In the genomic region with DNA sequence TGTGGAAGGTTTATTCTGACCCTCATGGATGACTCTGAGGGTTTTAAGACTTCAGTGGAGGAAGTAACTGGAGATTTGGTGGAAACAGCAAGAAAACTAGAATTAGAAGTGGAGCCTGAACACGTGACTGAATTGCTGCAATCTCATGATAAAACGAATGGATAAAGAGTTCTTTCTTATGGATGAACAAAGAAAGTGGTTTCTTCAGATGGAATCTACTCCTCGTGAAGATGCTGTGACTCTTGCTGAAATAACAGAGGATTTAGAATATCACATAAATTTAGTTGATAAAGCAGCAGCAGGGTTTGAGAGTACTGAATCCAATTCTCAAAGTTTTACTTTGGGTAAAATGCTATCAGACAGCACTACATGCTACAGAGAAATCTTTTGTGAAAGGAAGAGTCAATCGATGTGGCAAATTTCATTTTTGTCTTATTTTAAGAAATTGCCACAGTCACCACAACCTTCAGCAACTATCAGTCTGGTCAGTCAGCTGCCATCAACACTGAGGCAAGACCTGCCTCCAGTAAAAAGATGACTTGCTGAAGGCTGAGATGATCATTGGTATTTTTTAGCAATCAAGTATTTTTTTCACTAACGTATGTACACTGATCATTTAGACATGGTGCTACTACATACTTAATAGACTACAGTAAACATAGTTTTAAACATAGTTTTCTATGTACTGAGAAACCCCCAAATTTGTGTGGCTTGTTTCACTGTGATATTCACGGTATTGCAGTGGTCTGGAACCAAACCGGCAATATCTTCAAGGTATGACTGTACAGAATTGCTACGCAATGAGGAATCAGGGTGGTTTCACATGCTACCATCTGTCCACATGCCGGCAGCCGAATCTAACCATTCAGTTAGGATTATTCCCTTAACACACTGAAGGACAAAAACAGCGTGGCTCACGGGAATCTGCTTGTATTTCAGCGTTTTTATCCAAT, we compare ENCODE assay signal across 10 cellular contexts.
DNase-seq lines count a peak whose midpoint lies in the region; ATAC-seq and TF ChIP-seq lines count a peak whose summit lies in the region.
"Had no signal": no experiment of that assay in that cellular context is flagged by ENCODE, and none has a peak within 500 bp of the region (broad histone marks: within the 10 kb centered on the region; RNA-seq: fewer than 3 reads in every experiment).

No MANE protein-coding gene starts in this region.

- no peaks in the 10 kb centered on the region for H3K27me3 Mint-ChIP-seq in activated naive CD4-positive, alpha-beta T cell treated with anti-CD3 and anti-CD28 coated beads, Interleukin-2, amount 10 ng/mL, durations not matched to agents 7 days and 5 days

- H3K9me3 Mint-ChIP-seq in activated naive CD4-positive, alpha-beta T cell treated with anti-CD3 and anti-CD28 coated beads, Interleukin-2, amount 10 ng/mL, durations not matched to agents 7 days and 5 days, result no peaks in the 10 kb centered on the region

- H3K27me3 ChIP-seq in OCI-LY1 (ENCODE audit: insufficient read depth, low read length), result no peaks in the 10 kb centered on the region
- no peaks in the 10 kb centered on the region for H3K27me3 ChIP-seq in PC-3 (ENCODE audit: low read length)

- H3K9me3 ChIP-seq in OCI-LY1 (ENCODE audit: low read length), result peaks cover 7% of the 10 kb centered on the region; the same call in 1 of the 2 replicates
- H3K9me3 ChIP-seq in PC-3 (ENCODE audit: low read length), result no peaks in the 10 kb centered on the region

- peak; percentile 87 for ATAC-seq in GM18508 (IDR thresholded peaks at IDR 0.05; ENCODE audit: insufficient read depth, unreplicated experiment)
- ATAC-seq in GM21367 (IDR thresholded peaks at IDR 0.05; ENCODE audit: unreplicated experiment), result peak; percentile 95
- peak; percentile 91 for ATAC-seq in HG03039 (IDR thresholded peaks at IDR 0.05; ENCODE audit: unreplicated experiment)
- ATAC-seq in PC-3, result no peak

- H3K9ac ChIP-seq in OCI-LY1 (ENCODE audit: low read length), result no peak overlapping the region
- H3K9ac ChIP-seq in PC-3 (ENCODE audit: low read length), result no peak overlapping the region

- POLR2A ChIA-PET in PC-3 (lab: Charles Lee; ENCODE audit: unreplicated experiment), result no interaction called here

- no peak overlapping the region for H3K4me2 ChIP-seq in OCI-LY1 (ENCODE audit: low read length)
- H3K4me2 ChIP-seq in PC-3 (ENCODE audit: low read length), result no peak overlapping the region

- BruUV-seq in PC-3 (replicated peaks; lab: Mats Ljungman, UMichigan), result no TSS peak

- CTCF ChIA-PET in activated naive CD4-positive, alpha-beta T cell treated with anti-CD3 and anti-CD28 coated beads, Interleukin-2, amount 10 ng/mL, durations not matched to agents 7 days and 5 days (lab: Charles Lee), result no interaction called here
- CTCF ChIA-PET in PC-3 (lab: Charles Lee), result no interaction called here

- intact Hi-C loops in PC-3 (cut with micrococcal nuclease), result no loop called here

- H3K27ac ChIP-seq in OCI-LY1 (ENCODE audit: low read depth, low read length, poor library complexity, severe bottlenecking), result no peak overlapping the region
- no peak overlapping the region for H3K27ac ChIP-seq in PC-3 (ENCODE audit: low read length)

- H3K9me2 ChIP-seq in OCI-LY1 (ENCODE audit: low read depth, low read length) (no peaks in the 10 kb centered on the region), PC-3 (replicated peaks; ENCODE audit: low read length) (no peaks in the 10 kb centered on the region)

- H3K4me3 ChIP-seq in OCI-LY1 (ENCODE audit: low read depth, low read length, poor library complexity, severe bottlenecking) (no peak overlapping the region), PC-3 (ENCODE audit: low read length) (no peak overlapping the region)

- H2AFZ ChIP-seq in OCI-LY1 (ENCODE audit: low read length) (0 out of 2 replicates have a peak overlapping the region, but pooled peaks have one; percentile 64), PC-3 (ENCODE audit: low read length) (no peak overlapping the region)

- H3K27ac Mint-ChIP-seq in activated naive CD4-positive, alpha-beta T cell treated with anti-CD3 and anti-CD28 coated beads, Interleukin-2, amount 10 ng/mL, durations not matched to agents 7 days and 5 days, result no peak overlapping the region

- peaks cover 2% of the 10 kb centered on the region for H3K4me1 Mint-ChIP-seq in activated naive CD4-positive, alpha-beta T cell treated with anti-CD3 and anti-CD28 coated beads, Interleukin-2, amount 10 ng/mL, durations not matched to agents 7 days and 5 days

- no peak for DNase-seq in stimulated activated CD4-positive, alpha-beta T cell treated with anti-CD3 and anti-CD28 coated beads, Interleukin-4, amount 100 ng/mL, for 1 hour
- no peak for DNase-seq in activated naive CD4-positive, alpha-beta T cell treated with anti-CD3 and anti-CD28 coated beads, Interleukin-2, amount 10 ng/mL, durations not matched to agents 7 days and 5 days
- no peak for DNase-seq in PC-3
- no peak for DNase-seq in NCI-H1930 (lab: John Stamatoyannopoulos, UW)
- DNase-seq: C1 segment of cervical spinal cord; stimulated activated CD4-positive, alpha-beta T cell treated with anti-CD3 and anti-CD28 coated beads, Interleukin-12 subunit alpha, Interleukin-12 subunit beta, amount 100 ng/mL, for 4 hours had no signal

- TF ChIP-seq CTCF in OCI-LY1 (IDR thresholded peaks at IDR 0.05; ENCODE audit: low read length), result no peak
- no peak for TF ChIP-seq CTCF in PC-3 (conservative IDR thresholded peaks at IDR 0.05; ENCODE audit: low read depth, low read length)

- H3K4me1 ChIP-seq in OCI-LY1 (ENCODE audit: insufficient read depth, low read length, severe bottlenecking), result peaks cover 4% of the 10 kb centered on the region
- no peaks in the 10 kb centered on the region for H3K4me1 ChIP-seq in PC-3 (ENCODE audit: insufficient read depth, low read length)

- H3K79me2 ChIP-seq in OCI-LY1 (ENCODE audit: insufficient read depth, low read length) (no peaks in the 10 kb centered on the region), PC-3 (ENCODE audit: low read length) (no peaks in the 10 kb centered on the region)

- H3K36me3 Mint-ChIP-seq in activated naive CD4-positive, alpha-beta T cell treated with anti-CD3 and anti-CD28 coated beads, Interleukin-2, amount 10 ng/mL, durations not matched to agents 7 days and 5 days, result no peaks in the 10 kb centered on the region

- H3K36me3 ChIP-seq in OCI-LY1 (ENCODE audit: insufficient read depth, low read length) (no peaks in the 10 kb centered on the region), PC-3 (ENCODE audit: low read depth, low read length) (no peaks in the 10 kb centered on the region)

- H3K4me3 Mint-ChIP-seq in activated naive CD4-positive, alpha-beta T cell treated with anti-CD3 and anti-CD28 coated beads, Interleukin-2, amount 10 ng/mL, durations not matched to agents 7 days and 5 days, result no peak overlapping the region

- no peaks in the 10 kb centered on the region for H4K20me1 ChIP-seq in OCI-LY1 (ENCODE audit: insufficient read depth, low read length)
- no peaks in the 10 kb centered on the region for H4K20me1 ChIP-seq in PC-3 (ENCODE audit: low read length)

- H3F3A ChIP-seq in OCI-LY1 (ENCODE audit: insufficient read depth, low read length), result no peaks in the 10 kb centered on the region
- H3F3A ChIP-seq in PC-3 (ENCODE audit: low read length, unreplicated experiment), result no peaks in the 10 kb centered on the region
